ENCODE assay signal across 8 cellular contexts in genomic region chr14:106518054-106518943, GRCh38.
A peak's percentile ranks its signal among the peaks of the same experiment; 100 is the strongest.
DNase-seq lines count a peak whose midpoint lies in the region; ATAC-seq and TF ChIP-seq lines count a peak whose summit lies in the region.

No MANE protein-coding gene starts in this region.

- 41 to 49% (median 46%) methylated on average over 11 of the region's 11 CpGs for WGBS in spleen, 5 donors

- peak; percentile 36 to 84 (median 57) for TF ChIP-seq CTCF in spleen (IDR thresholded peaks at IDR 0.05 in 8 of 11, conservative IDR thresholded peaks at IDR 0.05 in 3 of 11)
- TF ChIP-seq CTCF in coronary artery (IDR thresholded peaks at IDR 0.05), result no peak

- DNase-seq in COR-L47 (lab: John Stamatoyannopoulos, UW) (peak; percentile 7), NCI-H1694 (lab: John Stamatoyannopoulos, UW) (peak; percentile 8), activated T-cell treated with anti-CD3 and anti-CD28 coated beads for 4 hours (peak; percentile 78), spleen (peak; percentile 94), SHP77 treated with DMSO at 0.1 percent for 48 hours (lab: John Stamatoyannopoulos, UW) (no peak), coronary artery (ENCODE audit: low spot score) (no peak), hepatic stellate cell (ENCODE audit: low spot score) (no peak)

- ATAC-seq in HG03469 (IDR thresholded peaks at IDR 0.05; ENCODE audit: unreplicated experiment), result no peak

- H3K27ac ChIP-seq in spleen (no peak overlapping the region), coronary artery (no peak overlapping the region)

- H3K4me3 ChIP-seq in spleen (no peak overlapping the region), coronary artery (no peak overlapping the region)

- H3K4me1 ChIP-seq in spleen, result peaks cover 0 to 16% (median 9%) of the 10 kb centered on the region in 6 donors

- intact Hi-C loops in spleen (cut with DNase I; ENCODE audit: low total_unique reads), result no loop called here

- no peaks in the 10 kb centered on the region for H3K27me3 ChIP-seq in spleen (replicated peaks in 1 of 7)

- no peak for TF ChIP-seq POLR2A in spleen (IDR thresholded peaks at IDR 0.05)

- no peaks in the 10 kb centered on the region for H3K36me3 ChIP-seq in spleen

- H3K9me3 ChIP-seq in spleen, result no peaks in the 10 kb centered on the region

Comparison
In these comparisons a context has a peak if more than half of its experiments do, and no peak if none do; other contexts are left out.
1. DNase-seq: peak in COR-L47 (single experiment), NCI-H1694 (single experiment), activated T-cell treated with anti-CD3 and anti-CD28 coated beads for 4 hours (single experiment) and spleen (single experiment); none in SHP77 treated with DMSO at 0.1 percent for 48 hours (single experiment), coronary artery (single experiment) and hepatic stellate cell (single experiment).